Comparison of ENCODE assay signal across 20 cellular contexts in genomic region chr12:2227360-2227759, GRCh38.
DNase-seq lines count a peak whose midpoint lies in the region; ATAC-seq and TF ChIP-seq lines count a peak whose summit lies in the region.
"Had no signal": no experiment of that assay in that cellular context is flagged by ENCODE, and none has a peak within 500 bp of the region (broad histone marks: within the 10 kb centered on the region; RNA-seq: fewer than 3 reads in every experiment).

No MANE protein-coding gene starts in this region.

- no peaks in the 10 kb centered on the region for H3K79me2 ChIP-seq in OCI-LY3 (ENCODE audit: low read length)

- no peak for TF ChIP-seq CTCF in OCI-LY3 (IDR thresholded peaks at IDR 0.05; ENCODE audit: low read depth, low read length)
- TF ChIP-seq CTCF in esophagus muscularis mucosa (IDR thresholded peaks at IDR 0.05), result no peak
- TF ChIP-seq CTCF in sigmoid colon (IDR thresholded peaks at IDR 0.05), result no peak

- intact Hi-C loops in esophagus muscularis mucosa (cut with DNase I) (no loop called here), sigmoid colon (cut with DNase I) (no loop called here)

- peak overlapping the region; percentile 19 for H3K4me2 ChIP-seq in OCI-LY3 (ENCODE audit: low read length)
- H3K4me2 ChIP-seq: A549; BLaER1 treated with 17β-estradiol and CSF1 and Interleukin-3, amounts not matched to agents 10 nM and 100 nM; GM23338 had no signal

- no peaks in the 10 kb centered on the region for H4K20me1 ChIP-seq in OCI-LY3 (ENCODE audit: insufficient read depth, low read length)
- H4K20me1 ChIP-seq: BLaER1 treated with 17β-estradiol and CSF1 and Interleukin-3, amounts not matched to agents 10 nM and 100 nM had no signal

- H3K4me3 ChIP-seq in OCI-LY3 (ENCODE audit: low read length) (no peak overlapping the region), esophagus muscularis mucosa (no peak overlapping the region), sigmoid colon (no peak overlapping the region)
- H3K4me3 ChIP-seq: A549; BLaER1 treated with 17β-estradiol and CSF1 and Interleukin-3, amounts not matched to agents 10 nM and 100 nM; GM23338 had no signal

- no peaks in the 10 kb centered on the region for H3K36me3 ChIP-seq in OCI-LY3 (replicated peaks; ENCODE audit: low read depth, low read length)
- no peaks in the 10 kb centered on the region for H3K36me3 ChIP-seq in esophagus muscularis mucosa
- no peaks in the 10 kb centered on the region for H3K36me3 ChIP-seq in sigmoid colon
- H3K36me3 ChIP-seq: BE2C; BLaER1 treated with 17β-estradiol and CSF1 and Interleukin-3, amounts not matched to agents 10 nM and 100 nM had no signal

- H3K9me3 ChIP-seq in OCI-LY3 (ENCODE audit: insufficient read depth, low read length) (no peaks in the 10 kb centered on the region), esophagus muscularis mucosa (no peaks in the 10 kb centered on the region), sigmoid colon (no peaks in the 10 kb centered on the region)
- H3K9me3 ChIP-seq: A549; BE2C; BLaER1 treated with 17β-estradiol and CSF1 and Interleukin-3, amounts not matched to agents 10 nM and 100 nM had no signal

- TF ChIP-seq POLR2A in esophagus muscularis mucosa (IDR thresholded peaks at IDR 0.05; ENCODE audit: low read depth) (no peak), sigmoid colon (IDR thresholded peaks at IDR 0.05) (no peak)

- 48% methylated on average over 1 of the region's 1 CpG for WGBS in esophagus muscularis mucosa
- 30 to 80% methylated on average over 1 of the region's 1 CpG for WGBS in sigmoid colon, 2 donors

- H3K27ac ChIP-seq in OCI-LY3 (ENCODE audit: low read length) (no peak overlapping the region), esophagus muscularis mucosa (replicated peaks in 1 of 4) (peak overlapping the region in 3 of 4 donors; percentile 53 to 69 (median 59)), sigmoid colon (peak overlapping the region in 3 of 4 donors; percentile 45 to 64 (median 61))
- H3K27ac ChIP-seq: A549; BLaER1 treated with 17β-estradiol and CSF1 and Interleukin-3, amounts not matched to agents 10 nM and 100 nM had no signal

- H3K27me3 ChIP-seq in OCI-LY3 (ENCODE audit: low read depth, low read length), result peaks cover 4% of the 10 kb centered on the region; the same call in 1 of the 2 replicates
- no peaks in the 10 kb centered on the region for H3K27me3 ChIP-seq in esophagus muscularis mucosa
- H3K27me3 ChIP-seq in sigmoid colon, result no peaks in the 10 kb centered on the region
- H3K27me3 ChIP-seq: BLaER1 treated with 17β-estradiol and CSF1 and Interleukin-3, amounts not matched to agents 10 nM and 100 nM had no signal

- DNase-seq in NOMO-1 treated with DMSO at 0.1 percent for 48 hours (lab: John Stamatoyannopoulos, UW; ENCODE audit: unreplicated experiment), result peak; percentile 23
- DNase-seq in NOMO-1 treated with dmso at 0.1 percent for 144 hours (lab: John Stamatoyannopoulos, UW; ENCODE audit: unreplicated experiment), result no peak
- no peak for DNase-seq in esophagus muscularis mucosa (ENCODE audit: extremely low spot score)
- no peak for DNase-seq in sigmoid colon
- DNase-seq in NCI-H2029 treated with DMSO at 0.1 percent for 48 hours (lab: John Stamatoyannopoulos, UW), result no peak
- DNase-seq: 8988T; ACHN; AML-193; BE2C; CD4-positive, alpha-beta T cell; CD8-positive, alpha-beta memory T cell; DMS 273 treated with DMSO at 0.1 percent for 48 hours; EL; GDM1; H9 had no signal

- H3K9ac ChIP-seq in OCI-LY3 (ENCODE audit: low read length), result no peak overlapping the region
- H3K9ac ChIP-seq: BLaER1 treated with 17β-estradiol and CSF1 and Interleukin-3, amounts not matched to agents 10 nM and 100 nM had no signal

- TF ChIP-seq EP300 in esophagus muscularis mucosa (IDR thresholded peaks at IDR 0.05), result no peak
- TF ChIP-seq EP300 in sigmoid colon (IDR thresholded peaks at IDR 0.05), result no peak

- ATAC-seq in HG02981 (IDR thresholded peaks at IDR 0.05; ENCODE audit: unreplicated experiment), result no peak
- ATAC-seq: A549, GM23338 had no signal

- no peak overlapping the region for H2AFZ ChIP-seq in OCI-LY3 (ENCODE audit: low read depth, low read length)
- H2AFZ ChIP-seq: GM23338 had no signal

- H3K4me1 ChIP-seq in OCI-LY3 (ENCODE audit: low read length) (peaks cover 23% of the 10 kb centered on the region), esophagus muscularis mucosa (peaks cover 21 to 50% (median 29%) of the 10 kb centered on the region in 4 donors), sigmoid colon (peaks cover 0 to 53% (median 31%) of the 10 kb centered on the region in 4 donors)
- H3K4me1 ChIP-seq: A549, BE2C had no signal
